15 cellular contexts compared by ENCODE assay signal in the genomic region with DNA sequence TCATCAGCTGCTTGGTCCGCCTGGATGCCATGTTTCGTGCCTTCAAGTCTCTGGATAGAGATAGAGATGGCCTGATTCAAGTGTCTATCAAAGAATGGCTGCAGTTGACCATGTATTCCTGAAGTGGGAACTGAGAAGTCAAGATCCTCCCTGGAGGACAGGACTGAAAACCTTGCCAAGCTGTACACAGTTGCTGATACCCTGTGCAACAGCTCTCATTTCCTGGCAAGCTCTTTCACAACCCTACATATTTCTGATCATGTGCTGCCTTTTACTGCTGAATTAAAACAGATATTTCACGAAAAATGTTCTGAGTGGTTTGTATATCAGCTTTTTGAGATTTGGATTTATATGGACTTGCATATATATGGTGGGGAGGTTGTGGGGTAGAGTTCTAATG. TPM values are rescaled to one million over a fixed set of nuclear protein-coding genes. Genes with fewer than 3 reads are reported as not detected.
DNase-seq lines count a peak whose midpoint lies in the region; ATAC-seq, FAIRE-seq and TF ChIP-seq lines count a peak whose summit lies in the region.
"Had no signal": no experiment of that assay in that cellular context is flagged by ENCODE, and none has a peak within 500 bp of the region (broad histone marks: within the 10 kb centered on the region; RNA-seq: fewer than 3 reads in every experiment).

No MANE protein-coding gene starts in this region.

- no peaks in the 10 kb centered on the region for H3K36me3 ChIP-seq in K562 (ENCODE audit: control insufficient read depth, insufficient read depth, low read length)
- H3K36me3 ChIP-seq in thyroid gland = no peaks in the 10 kb centered on the region
- H3K36me3 ChIP-seq: gastrocnemius medialis, transverse colon had no signal

- no peaks in the 10 kb centered on the region for H3K79me2 ChIP-seq in K562 (ENCODE audit: control insufficient read depth, insufficient read depth, low read length)

- H3K9me3 ChIP-seq in K562 (replicated peaks; ENCODE audit: control insufficient read depth, insufficient read depth, low read depth, low read length) = no peaks in the 10 kb centered on the region
- no peaks in the 10 kb centered on the region for H3K9me3 ChIP-seq in thyroid gland
- H3K9me3 ChIP-seq: A549, gastrocnemius medialis, transverse colon had no signal

- peak overlapping the region; percentile 48 for H2AFZ ChIP-seq in K562 (ENCODE audit: low read depth, low read length)

- peak; percentile 48 for ATAC-seq in K562
- ATAC-seq in left cardiac atrium = peak; percentile 85 to 93
- ATAC-seq: A549, gastrocnemius medialis had no signal

- TF ChIP-seq POLR2A in K562 (conservative IDR thresholded peaks at IDR 0.05) (no peak), thyroid gland (IDR thresholded peaks at IDR 0.05) (no peak)

- H3K27ac ChIP-seq in K562 (ENCODE audit: extremely low read depth, low read depth, low read length) = no peak overlapping the region
- H3K27ac ChIP-seq in thyroid gland = peak overlapping the region; percentile 36 to 57 (median 57)
- H3K27ac ChIP-seq: A549, gastrocnemius medialis, transverse colon had no signal

- in situ Hi-C loops in K562 (cut with MboI) = no loop called here

- no peak overlapping the region for H3K9ac ChIP-seq in K562 (ENCODE audit: insufficient read depth in 1 of 2, low read depth in 2 of 2, low read length in 2 of 2)

- TF ChIP-seq CTCF in K562 (IDR thresholded peaks at IDR 0.05 in 2 of 3, conservative IDR thresholded peaks at IDR 0.05 in 1 of 3; ENCODE audit: insufficient read depth in 2 of 3, low read depth in 1 of 3, low read length in 3 of 3) (no peak), thyroid gland (IDR thresholded peaks at IDR 0.05) (no peak)

- TF ChIP-seq EP300 in K562 (IDR thresholded peaks at IDR 0.05; ENCODE audit: low read length) = no peak

- intact Hi-C loops in K562 (cut with micrococcal nuclease) = no loop called here
- intact Hi-C loops in left cardiac atrium (cut with DNase I) = no loop called here
- intact Hi-C loops in thyroid gland (cut with DNase I) = no loop called here

- H3K27me3 ChIP-seq in K562 (ENCODE audit: control insufficient read depth in 2 of 2, insufficient read depth in 2 of 2, low read length in 2 of 2) (no peaks in the 10 kb centered on the region), thyroid gland (no peaks in the 10 kb centered on the region)
- H3K27me3 ChIP-seq: gastrocnemius medialis, transverse colon had no signal

- 29% methylated on average over 3 of the region's 3 CpGs for WGBS in K562 (ENCODE audit: insufficient coverage, low coverage, missing lambda C conversion rate)
- WGBS in thyroid gland, 2 donors = 79 to 81% methylated on average over 3 of the region's 3 CpGs

- CTCF ChIA-PET in K562 (lab: Yijun Ruan, JAX; ENCODE audit: low intra/inter-chr PET ratio) = no interaction called here

- DNase-seq in NOMO-1 treated with DMSO at 0.1 percent for 48 hours (lab: John Stamatoyannopoulos, UW; ENCODE audit: unreplicated experiment) (peak; percentile 33), NOMO-1 treated with dmso at 0.1 percent for 144 hours (lab: John Stamatoyannopoulos, UW; ENCODE audit: unreplicated experiment) (no peak), K562 (ENCODE audit: extremely low read depth in 1 of 4, low spot score in 3 of 4) (no peak), left cardiac atrium (no peak), thyroid gland (peak in 1 of 2 donors; percentile 11), amniotic stem cell (lab: John Stamatoyannopoulos, UW) (no peak), NCI-H2196 (lab: John Stamatoyannopoulos, UW; ENCODE audit: unreplicated experiment) (no peak), SW480 (ENCODE audit: low spot score) (no peak)
- DNase-seq: DMS153, GOT3, NCI-H2227 treated with DMSO at 0.1 percent for 48 hours, transverse colon had no signal

- H3K4me2 ChIP-seq in K562 (ENCODE audit: insufficient read depth, low read length) = no peak overlapping the region
- H3K4me2 ChIP-seq: A549 had no signal

- POLR2A ChIA-PET in K562 (lab: Yijun Ruan, JAX) = interaction anchor here (0.7 to 1.4 kb wide), 2 partner anchors 11 to 13 kb away, joined by 3 read pairs; no protein-coding TSS in a partner anchor

- no peak for TF ChIP-seq RAD21 in K562 (CRISPR knock-in tag; conservative IDR thresholded peaks at IDR 0.05 in 1 of 2, IDR thresholded peaks at IDR 0.05 in 1 of 2)

- no peak for FAIRE-seq in K562 (lab: Jason Lieb, UNC)
- FAIRE-seq: A549, GM19239 had no signal

- peaks cover 0 to 25% of the 10 kb centered on the region in 2 experiments; a peak in 3 of 5 replicates for H3K4me1 ChIP-seq in K562 (replicated peaks in 1 of 2; ENCODE audit: control insufficient read depth in 2 of 2, insufficient read depth in 2 of 2, low read length in 2 of 2)
- peaks cover 36 to 37% of the 10 kb centered on the region in 2 donors for H3K4me1 ChIP-seq in thyroid gland
- H3K4me1 ChIP-seq: A549 had no signal

- no peaks in the 10 kb centered on the region for H4K20me1 ChIP-seq in K562 (replicated peaks; ENCODE audit: control insufficient read depth, insufficient read depth, low read length)

- BruUV-seq in K562 (replicated peaks; lab: Mats Ljungman, UMichigan) = no TSS peak

- H3K9me1 ChIP-seq in K562 (ENCODE audit: control insufficient read depth, insufficient read depth, low read length) = no peaks in the 10 kb centered on the region

- H3K4me3 ChIP-seq in K562 = no peak overlapping the region
- no peak overlapping the region for H3K4me3 ChIP-seq in thyroid gland (replicated peaks in 1 of 3)
- H3K4me3 ChIP-seq: A549, gastrocnemius medialis, transverse colon had no signal

TF ChIP-seq in K562, 482 proteins besides CTCF, POLR2A, EP300 and RAD21 (continues in another document):
- TF ChIP-seq, protein P1, sequence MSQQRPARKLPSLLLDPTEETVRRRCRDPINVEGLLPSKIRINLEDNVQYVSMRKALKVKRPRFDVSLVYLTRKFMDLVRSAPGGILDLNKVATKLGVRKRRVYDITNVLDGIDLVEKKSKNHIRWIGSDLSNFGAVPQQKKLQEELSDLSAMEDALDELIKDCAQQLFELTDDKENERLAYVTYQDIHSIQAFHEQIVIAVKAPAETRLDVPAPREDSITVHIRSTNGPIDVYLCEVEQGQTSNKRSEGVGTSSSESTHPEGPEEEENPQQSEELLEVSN (IDR thresholded peaks at IDR 0.05; ENCODE audit: borderline replicate concordance in 1 of 2, extremely low read depth in 1 of 2, insufficient read depth in 1 of 2, insufficient read length in 1 of 2, low read depth in 1 of 2, low read length in 1 of 2, poor library complexity in 1 of 2, severe bottlenecking in 1 of 2) = no peak
- TF ChIP-seq, protein P2, sequence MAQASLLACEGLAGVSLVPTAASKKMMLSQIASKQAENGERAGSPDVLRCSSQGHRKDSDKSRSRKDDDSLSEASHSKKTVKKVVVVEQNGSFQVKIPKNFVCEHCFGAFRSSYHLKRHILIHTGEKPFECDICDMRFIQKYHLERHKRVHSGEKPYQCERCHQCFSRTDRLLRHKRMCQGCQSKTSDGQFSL (CRISPR knock-in tag; IDR thresholded peaks at IDR 0.05) = no peak
- TF ChIP-seq, protein P2 (tag; IDR thresholded peaks at IDR 0.05) = no peak

RNA-seq across cellular contexts. Expression of a gene that starts 0.9 kb away (rescaled TPM):
- 0.30 TPM in 1 of 2 replicates, not detected in the other for total RNA-seq in K562 (2011; cell fraction: chromatin; rRNA removed; ENCODE audit: low replicate concordance)
- total RNA-seq in K562 (2011; cell fraction: nucleolus; rRNA removed) = not detected in 2 replicates
- 0.81 TPM in 1 of 2 replicates, not detected in the other for total RNA-seq in K562 (2011; cell fraction: nucleoplasm; rRNA removed)
- total RNA-seq in K562 (2014; rRNA removed) = not detected in 2 replicates
- 0.33 and 0.48 TPM in 2 replicates for total RNA-seq in K562 (2014; rRNA removed; fragmentation: Illumina TruSeq; extraction: Trizol)
- 0.14 and 0.38 TPM in 2 replicates for total RNA-seq in K562 (2015; rRNA removed; fragmentation: Illumina TruSeq; extraction: Trizol)
- 0.36 and 0.38 TPM in 2 replicates for total RNA-seq in K562 (2021)
- polyA plus RNA-seq in K562 (2011; rRNA removed) = not detected in 2 replicates
- polyA plus RNA-seq in K562 (2011; cell fraction: cytosol; rRNA removed) = not detected in 2 replicates
- not detected in 2 replicates for polyA plus RNA-seq in K562 (2011; cell fraction: nucleus; rRNA removed)
- polyA plus RNA-seq in K562 (2012) = 0.08 and 0.10 TPM in 2 replicates
- 0.12 TPM in 1 of 2 replicates, not detected in the other for polyA plus RNA-seq in K562 (2014; fragmentation: Illumina TruSeq; extraction: Trizol)
- under 1 TPM; 0.24 to 0.65 TPM for polyA plus RNA-seq in K562 (2014; fragmentation: Nextera tagmentation; extraction: Ambion mirVana)
- polyA plus RNA-seq in K562 (2014; rRNA removed) = 0.12 TPM in 1 of 2 replicates, not detected in the other
- polyA minus RNA-seq in K562 (2011; rRNA and poly(A)+ RNA removed) = 0.28 TPM in 1 of 2 replicates, not detected in the other
- not detected in 2 replicates for polyA minus RNA-seq in K562 (2011; cell fraction: cytosol; rRNA and poly(A)+ RNA removed)
- polyA minus RNA-seq in K562 (2011; cell fraction: nucleus; rRNA and poly(A)+ RNA removed) = 1.00 TPM in 1 of 2 replicates, not detected in the other
- under 1 TPM in 1 of 2 donors, not detected in 1; 0.24 TPM for total RNA-seq in left cardiac atrium
- total RNA-seq in thyroid gland = 10 to 100 TPM in 1 of 4 donors, 1 to 10 TPM in 3; 6.9 to 10.6 (median 8.3) TPM
- total RNA-seq: gastrocnemius medialis had no signal
- polyA plus RNA-seq: A549 had no signal

RNA-seq across cellular contexts. Expression of a gene that starts 58.5 kb away (rescaled TPM):
- total RNA-seq in K562 (2011; cell fraction: chromatin; rRNA removed; ENCODE audit: low replicate concordance) = 1.4 and 6.9 TPM in 2 replicates
- 3.5 and 5.8 TPM in 2 replicates for total RNA-seq in K562 (2011; cell fraction: nucleolus; rRNA removed)
- total RNA-seq in K562 (2011; cell fraction: nucleoplasm; rRNA removed) = 3.7 and 5.6 TPM in 2 replicates
- total RNA-seq in K562 (2014; rRNA removed) (7.2 and 8.6 TPM in 2 replicates), K562 (2014; rRNA removed; fragmentation: Illumina TruSeq; extraction: Trizol) (11.4 and 14.0 TPM in 2 replicates), K562 (2015; rRNA removed; fragmentation: Illumina TruSeq; extraction: Trizol) (12.6 and 13.8 TPM in 2 replicates), K562 (2021) (13.1 and 15.0 TPM in 2 replicates), left cardiac atrium (10 to 100 TPM; 10.8 to 12.2 TPM), thyroid gland (100 to 1,000 TPM; 115 to 274 (median 214) TPM)
- polyA plus RNA-seq in K562 (2011; rRNA removed) (3.2 and 4.4 TPM in 2 replicates), K562 (2014; fragmentation: Illumina TruSeq; extraction: Trizol) (6.5 and 7.3 TPM in 2 replicates), K562 (2014; fragmentation: Nextera tagmentation; extraction: Ambion mirVana) (1 to 10 TPM; 2.9 to 3.1 TPM), K562 (2014; rRNA removed) (7.8 and 8.3 TPM in 2 replicates)
- 1.6 and 1.7 TPM in 2 replicates for polyA plus RNA-seq in K562 (2011; cell fraction: cytosol; rRNA removed)
- polyA plus RNA-seq in K562 (2011; cell fraction: nucleus; rRNA removed) = 2.2 and 2.7 TPM in 2 replicates
- 12.2 and 15.3 TPM in 2 replicates for polyA plus RNA-seq in K562 (2012)
- polyA minus RNA-seq in K562 (2011; rRNA and poly(A)+ RNA removed) = 1.5 and 2.5 TPM in 2 replicates
- 1.4 and 1.9 TPM in 2 replicates for polyA minus RNA-seq in K562 (2011; cell fraction: cytosol; rRNA and poly(A)+ RNA removed)
- 2.6 TPM in 2 replicates for polyA minus RNA-seq in K562 (2011; cell fraction: nucleus; rRNA and poly(A)+ RNA removed)

Comparison
In these comparisons a context has a peak if more than half of its experiments do, and no peak if none do; other contexts are left out.
1. RNA of a gene that starts 0.9 kb away (total RNA-seq): 6.9 to 10.6 TPM in thyroid gland; 0.14 to 0.81 TPM in K562 and 0.24 TPM in left cardiac atrium; every median in the first group is over 4 times any median in the second.
2. RNA of a gene that starts 58.5 kb away (total RNA-seq): 115 to 274 TPM in thyroid gland; 1.4 to 15.0 TPM in K562 and 10.8 to 12.2 TPM in left cardiac atrium; every median in the first group is over 4 times any median in the second.